Comparison of ENCODE assay signal across 24 cellular contexts in the genomic region with DNA sequence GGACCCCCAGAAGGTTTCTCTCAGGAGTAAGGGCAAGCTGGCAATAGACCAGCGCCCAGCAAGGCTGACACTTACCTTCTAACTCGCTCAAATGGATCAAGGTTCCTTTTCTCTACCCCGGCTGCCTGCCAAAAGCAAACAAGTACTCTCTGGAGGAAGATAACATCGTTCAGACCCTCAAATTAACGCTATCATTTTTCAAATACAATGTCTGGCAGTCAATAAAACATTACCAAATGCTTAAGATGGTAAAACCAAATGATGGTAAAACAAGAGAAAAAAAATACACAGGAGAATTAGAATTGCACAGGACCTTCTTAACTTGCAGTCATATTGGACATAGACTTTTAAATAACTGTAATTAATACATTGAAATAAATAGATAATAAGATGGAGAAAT.
A peak's percentile ranks its signal among the peaks of the same experiment; 100 is the strongest.
DNase-seq lines count a peak whose midpoint lies in the region; ATAC-seq and TF ChIP-seq lines count a peak whose summit lies in the region.
"Had no signal": no experiment of that assay in that cellular context is flagged by ENCODE, and none has a peak within 500 bp of the region (broad histone marks: within the 10 kb centered on the region; RNA-seq: fewer than 3 reads in every experiment).

No MANE protein-coding gene starts in this region.

- CTCF ChIA-PET in HEK293 (lab: Yijun Ruan, JAX): no interaction called here

- 33% methylated on average over 5 of the region's 5 CpGs for WGBS in thyroid gland, 2 donors

- TF ChIP-seq CTCF in HEK293 (tag by site-specific recombination; IDR thresholded peaks at IDR 0.05) (no peak), thyroid gland (IDR thresholded peaks at IDR 0.05) (no peak), breast epithelium (IDR thresholded peaks at IDR 0.05) (no peak)

- H3K4me3 ChIP-seq in HEK293 (ENCODE audit: low read depth, low read length) (no peak overlapping the region), thyroid gland (replicated peaks in 1 of 3) (no peak overlapping the region), breast epithelium (no peak overlapping the region)
- H3K4me3 ChIP-seq: A549, GM23248 had no signal

- peak; percentile 56 for DNase-seq in NCI-H2171 treated with DMSO at 0.1 percent for 48 hours (lab: John Stamatoyannopoulos, UW)
- no peak for DNase-seq in NCI-H2171 (lab: John Stamatoyannopoulos, UW)
- peak; percentile 76 for DNase-seq in NCI-H69 (lab: John Stamatoyannopoulos, UW)
- DNase-seq in thyroid gland: peak; percentile 25 to 29
- no peak for DNase-seq in breast epithelium (ENCODE audit: low spot score in 2 of 2)
- DNase-seq: Caco-2; CD8-positive, alpha-beta T cell; DMS 273 treated with DMSO at 0.1 percent for 48 hours; DND-41; GM23248; H7; KBM-7; NCI-H146; NCI-H446; NCI-H524 treated with DMSO at 0.1 percent for 48 hours; NCI-H82; SHP77; T-helper 1 cell had no signal

- H3K4me1 ChIP-seq in HEK293 (ENCODE audit: control insufficient read depth, insufficient read depth, low read length) (peaks cover 3% of the 10 kb centered on the region; the same call in 1 of the 2 replicates), thyroid gland (peaks cover 8 to 12% of the 10 kb centered on the region in 2 donors), breast epithelium (no peaks in the 10 kb centered on the region)
- H3K4me1 ChIP-seq: A549, Caco-2 had no signal

- POLR2A ChIA-PET in HEK293 (lab: Yijun Ruan, JAX): no interaction called here

- H3K36me3 ChIP-seq in HEK293 (ENCODE audit: control insufficient read depth in 2 of 2, insufficient read depth in 1 of 2, low read length in 2 of 2) (no peaks in the 10 kb centered on the region), thyroid gland (no peaks in the 10 kb centered on the region), breast epithelium (no peaks in the 10 kb centered on the region)

- ATAC-seq in GM19328 (IDR thresholded peaks at IDR 0.05; ENCODE audit: unreplicated experiment): no peak
- no peak for ATAC-seq in GM19397 (IDR thresholded peaks at IDR 0.05; ENCODE audit: unreplicated experiment)
- ATAC-seq: A549; CD8-positive, alpha-beta T cell had no signal

- no peak overlapping the region for H3K27ac ChIP-seq in HEK293 (ENCODE audit: extremely low read depth, low read depth, low read length)
- H3K27ac ChIP-seq in thyroid gland: no peak overlapping the region
- no peak overlapping the region for H3K27ac ChIP-seq in breast epithelium
- H3K27ac ChIP-seq: A549, C4-2B, GM23248, RWPE1 had no signal

- H3K9me3 ChIP-seq in HEK293 (ENCODE audit: control insufficient read depth, insufficient read depth, low read depth, low read length) (no peaks in the 10 kb centered on the region), thyroid gland (no peaks in the 10 kb centered on the region), breast epithelium (no peaks in the 10 kb centered on the region)
- H3K9me3 ChIP-seq: A549, Caco-2 had no signal

- H3K27me3 ChIP-seq in thyroid gland: no peaks in the 10 kb centered on the region
- no peaks in the 10 kb centered on the region for H3K27me3 ChIP-seq in breast epithelium

- TF ChIP-seq POLR2A in thyroid gland (IDR thresholded peaks at IDR 0.05): no peak
- no peak for TF ChIP-seq POLR2A in breast epithelium (IDR thresholded peaks at IDR 0.05)

- intact Hi-C loops in thyroid gland (cut with DNase I) (no loop called here), breast epithelium (cut with DNase I; ENCODE audit: low total_unique reads) (no loop called here)

TF ChIP-seq in HEK293, 187 proteins besides CTCF, POLR2A, EP300 and RAD21:
- TF ChIP-seq, protein P1, sequence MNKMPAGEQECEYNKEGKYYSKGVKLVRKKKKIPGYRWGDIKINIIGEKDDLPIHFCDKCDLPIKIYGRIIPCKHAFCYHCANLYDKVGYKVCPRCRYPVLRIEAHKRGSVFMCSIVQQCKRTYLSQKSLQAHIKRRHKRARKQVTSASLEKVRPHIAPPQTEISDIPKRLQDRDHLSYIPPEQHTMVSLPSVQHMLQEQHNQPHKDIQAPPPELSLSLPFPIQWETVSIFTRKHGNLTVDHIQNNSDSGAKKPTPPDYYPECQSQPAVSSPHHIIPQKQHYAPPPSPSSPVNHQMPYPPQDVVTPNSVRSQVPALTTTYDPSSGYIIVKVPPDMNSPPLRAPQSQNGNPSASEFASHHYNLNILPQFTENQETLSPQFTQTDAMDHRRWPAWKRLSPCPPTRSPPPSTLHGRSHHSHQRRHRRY (tag by site-specific recombination; IDR thresholded peaks at IDR 0.05): no peak
- TF ChIP-seq, protein P2, sequence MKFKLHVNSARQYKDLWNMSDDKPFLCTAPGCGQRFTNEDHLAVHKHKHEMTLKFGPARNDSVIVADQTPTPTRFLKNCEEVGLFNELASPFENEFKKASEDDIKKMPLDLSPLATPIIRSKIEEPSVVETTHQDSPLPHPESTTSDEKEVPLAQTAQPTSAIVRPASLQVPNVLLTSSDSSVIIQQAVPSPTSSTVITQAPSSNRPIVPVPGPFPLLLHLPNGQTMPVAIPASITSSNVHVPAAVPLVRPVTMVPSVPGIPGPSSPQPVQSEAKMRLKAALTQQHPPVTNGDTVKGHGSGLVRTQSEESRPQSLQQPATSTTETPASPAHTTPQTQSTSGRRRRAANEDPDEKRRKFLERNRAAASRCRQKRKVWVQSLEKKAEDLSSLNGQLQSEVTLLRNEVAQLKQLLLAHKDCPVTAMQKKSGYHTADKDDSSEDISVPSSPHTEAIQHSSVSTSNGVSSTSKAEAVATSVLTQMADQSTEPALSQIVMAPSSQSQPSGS (tag by site-specific recombination; IDR thresholded peaks at IDR 0.05; ENCODE audit: low read depth): no peak
- peak; percentile 70 for TF ChIP-seq SP7 (tag by site-specific recombination; IDR thresholded peaks at IDR 0.05)
- TF ChIP-seq ZNF433 (tag by site-specific recombination; IDR thresholded peaks at IDR 0.05; ENCODE audit: low read depth): no peak
- 0 out of 2 replicates have a peak, but pooled peaks have one; percentile 10 for TF ChIP-seq GLIS1 (tag by site-specific recombination; IDR thresholded peaks at IDR 0.05)
- TF ChIP-seq, protein P3, sequence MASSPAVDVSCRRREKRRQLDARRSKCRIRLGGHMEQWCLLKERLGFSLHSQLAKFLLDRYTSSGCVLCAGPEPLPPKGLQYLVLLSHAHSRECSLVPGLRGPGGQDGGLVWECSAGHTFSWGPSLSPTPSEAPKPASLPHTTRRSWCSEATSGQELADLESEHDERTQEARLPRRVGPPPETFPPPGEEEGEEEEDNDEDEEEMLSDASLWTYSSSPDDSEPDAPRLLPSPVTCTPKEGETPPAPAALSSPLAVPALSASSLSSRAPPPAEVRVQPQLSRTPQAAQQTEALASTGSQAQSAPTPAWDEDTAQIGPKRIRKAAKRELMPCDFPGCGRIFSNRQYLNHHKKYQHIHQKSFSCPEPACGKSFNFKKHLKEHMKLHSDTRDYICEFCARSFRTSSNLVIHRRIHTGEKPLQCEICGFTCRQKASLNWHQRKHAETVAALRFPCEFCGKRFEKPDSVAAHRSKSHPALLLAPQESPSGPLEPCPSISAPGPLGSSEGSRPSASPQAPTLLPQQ (tag by site-specific recombination; IDR thresholded peaks at IDR 0.05): peak; percentile 70; the same call in 1 of the 2 replicates
- peak; percentile 29; the same call in 1 of the 2 replicates for TF ChIP-seq ZBTB17 (tag by site-specific recombination; IDR thresholded peaks at IDR 0.05)
- TF ChIP-seq, protein P4, sequence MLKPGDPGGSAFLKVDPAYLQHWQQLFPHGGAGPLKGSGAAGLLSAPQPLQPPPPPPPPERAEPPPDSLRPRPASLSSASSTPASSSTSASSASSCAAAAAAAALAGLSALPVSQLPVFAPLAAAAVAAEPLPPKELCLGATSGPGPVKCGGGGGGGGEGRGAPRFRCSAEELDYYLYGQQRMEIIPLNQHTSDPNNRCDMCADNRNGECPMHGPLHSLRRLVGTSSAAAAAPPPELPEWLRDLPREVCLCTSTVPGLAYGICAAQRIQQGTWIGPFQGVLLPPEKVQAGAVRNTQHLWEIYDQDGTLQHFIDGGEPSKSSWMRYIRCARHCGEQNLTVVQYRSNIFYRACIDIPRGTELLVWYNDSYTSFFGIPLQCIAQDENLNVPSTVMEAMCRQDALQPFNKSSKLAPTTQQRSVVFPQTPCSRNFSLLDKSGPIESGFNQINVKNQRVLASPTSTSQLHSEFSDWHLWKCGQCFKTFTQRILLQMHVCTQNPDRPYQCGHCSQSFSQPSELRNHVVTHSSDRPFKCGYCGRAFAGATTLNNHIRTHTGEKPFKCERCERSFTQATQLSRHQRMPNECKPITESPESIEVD (tag by site-specific recombination; IDR thresholded peaks at IDR 0.05): peak; percentile 52
- TF ChIP-seq FEZF1 (tag by site-specific recombination; IDR thresholded peaks at IDR 0.05): peak; percentile 49
- TF ChIP-seq, protein P5, sequence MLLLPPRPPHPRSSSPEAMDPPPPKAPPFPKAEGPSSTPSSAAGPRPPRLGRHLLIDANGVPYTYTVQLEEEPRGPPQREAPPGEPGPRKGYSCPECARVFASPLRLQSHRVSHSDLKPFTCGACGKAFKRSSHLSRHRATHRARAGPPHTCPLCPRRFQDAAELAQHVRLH (tag by site-specific recombination; IDR thresholded peaks at IDR 0.05): peak; percentile 43; the same call in 1 of the 2 replicates
- TF ChIP-seq, protein P6, sequence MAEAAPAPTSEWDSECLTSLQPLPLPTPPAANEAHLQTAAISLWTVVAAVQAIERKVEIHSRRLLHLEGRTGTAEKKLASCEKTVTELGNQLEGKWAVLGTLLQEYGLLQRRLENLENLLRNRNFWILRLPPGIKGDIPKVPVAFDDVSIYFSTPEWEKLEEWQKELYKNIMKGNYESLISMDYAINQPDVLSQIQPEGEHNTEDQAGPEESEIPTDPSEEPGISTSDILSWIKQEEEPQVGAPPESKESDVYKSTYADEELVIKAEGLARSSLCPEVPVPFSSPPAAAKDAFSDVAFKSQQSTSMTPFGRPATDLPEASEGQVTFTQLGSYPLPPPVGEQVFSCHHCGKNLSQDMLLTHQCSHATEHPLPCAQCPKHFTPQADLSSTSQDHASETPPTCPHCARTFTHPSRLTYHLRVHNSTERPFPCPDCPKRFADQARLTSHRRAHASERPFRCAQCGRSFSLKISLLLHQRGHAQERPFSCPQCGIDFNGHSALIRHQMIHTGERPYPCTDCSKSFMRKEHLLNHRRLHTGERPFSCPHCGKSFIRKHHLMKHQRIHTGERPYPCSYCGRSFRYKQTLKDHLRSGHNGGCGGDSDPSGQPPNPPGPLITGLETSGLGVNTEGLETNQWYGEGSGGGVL (tag by site-specific recombination; IDR thresholded peaks at IDR 0.05): no peak
- peak; percentile 45; the same call in 1 of the 2 replicates for TF ChIP-seq ZNF843 (tag by site-specific recombination; IDR thresholded peaks at IDR 0.05)

Comparison
In these comparisons a context has a peak if more than half of its experiments do, and no peak if none do; other contexts are left out.
1. DNase-seq: peak in NCI-H2171 treated with DMSO at 0.1 percent for 48 hours (single experiment), NCI-H69 (single experiment) and thyroid gland (2 of 2); none in NCI-H2171 (single experiment) and breast epithelium (0 of 2).